In genomic region chr10:24196426-24197039, GRCh38 we compare ENCODE assay signal across 9 cellular contexts. TPM values are rescaled to one million over a fixed set of nuclear protein-coding genes. Genes with fewer than 3 reads are reported as not detected.
DNase-seq lines count a peak whose midpoint lies in the region; ATAC-seq and TF ChIP-seq lines count a peak whose summit lies in the region.
"Had no signal": no experiment of that assay in that cellular context is flagged by ENCODE, and none has a peak within 500 bp of the region (broad histone marks: within the 10 kb centered on the region; RNA-seq: fewer than 3 reads in every experiment).

No MANE protein-coding gene starts in this region.

- H4K20me1 ChIP-seq in OCI-LY3 (ENCODE audit: insufficient read depth, low read length): no peaks in the 10 kb centered on the region

- WGBS in neuronal stem cell (ENCODE audit: extremely low coverage in 2 of 2, insufficient read length in 2 of 2, insufficient replicate concordance in 1 of 2), 2 donors: no CpG with 5 or more reads among the region's 11 CpGs

- no peak overlapping the region for H3K23ac ChIP-seq in neuronal stem cell (ENCODE audit: low read depth, low read length, poor library complexity)

- peak; percentile 80 for ATAC-seq in GM19043 (IDR thresholded peaks at IDR 0.05; ENCODE audit: low read depth, unreplicated experiment)
- peak; percentile 85 for ATAC-seq in HG03432 (IDR thresholded peaks at IDR 0.05; ENCODE audit: unreplicated experiment)
- ATAC-seq in activated T-cell treated with anti-CD3 and anti-CD28 coated beads, Interleukin-2, amount 50 U/mL, for 4 hours: peak; percentile 46 to 70

- H3K27me3 ChIP-seq in OCI-LY3 (ENCODE audit: low read depth, low read length) (no peaks in the 10 kb centered on the region), neuronal stem cell (ENCODE audit: control insufficient read depth in 3 of 3, insufficient read depth in 3 of 3, low read depth in 1 of 3, low read length in 3 of 3) (peaks cover 0 to 4% (median 0%) of the 10 kb centered on the region in 3 experiments), tibial artery (no peaks in the 10 kb centered on the region)

- H3K14ac ChIP-seq in neuronal stem cell (ENCODE audit: low read length): no peak overlapping the region

- H2BK120ac ChIP-seq in neuronal stem cell (ENCODE audit: low read depth, low read length): no peak overlapping the region

- H3K4me1 ChIP-seq in OCI-LY3 (ENCODE audit: low read length) (no peaks in the 10 kb centered on the region), neuronal stem cell (ENCODE audit: control insufficient read depth in 2 of 2, insufficient read depth in 1 of 2, low read depth in 1 of 2, low read length in 2 of 2) (peaks cover 0 to 3% of the 10 kb centered on the region in 2 donors), tibial artery (no peaks in the 10 kb centered on the region)

- H2AK5ac ChIP-seq in neuronal stem cell (ENCODE audit: low read depth, low read length): no peak overlapping the region

- no peak overlapping the region for H4K8ac ChIP-seq in neuronal stem cell (ENCODE audit: low read depth, low read length)

- DNase-seq in CD14-positive monocyte (ENCODE audit: low spot score) (no peak), fibroblast of pulmonary artery (ENCODE audit: low read depth) (peak; percentile 76), neuronal stem cell (ENCODE audit: low spot score) (peak; percentile 80), tibial artery (peak; percentile 72 to 81)
- DNase-seq in activated T-cell treated with anti-CD3 and anti-CD28 coated beads, Interleukin-2, amount 50 U/mL, for 4 hours: peak; percentile 50

- H3K27ac Mint-ChIP-seq in CD14-positive monocyte: no peak overlapping the region
- H3K27ac Mint-ChIP-seq: activated naive CD4-positive, alpha-beta T cell treated with anti-CD3 and anti-CD28 coated beads, Interleukin-2, amount 50 U/mL, for 72 hours had no signal

- no peak overlapping the region for H3K4ac ChIP-seq in neuronal stem cell (ENCODE audit: low read length)

- no peak overlapping the region for H4K91ac ChIP-seq in neuronal stem cell (ENCODE audit: low read depth, low read length, poor library complexity)

- no peak overlapping the region for H3K18ac ChIP-seq in neuronal stem cell (ENCODE audit: low read length)

- peaks cover 0 to 1% (median 0%) of the 10 kb centered on the region in 7 donors for H3K9me3 Mint-ChIP-seq in CD14-positive monocyte
- H3K9me3 Mint-ChIP-seq in activated T-cell treated with anti-CD3 and anti-CD28 coated beads, Interleukin-2, amount 50 U/mL, for 4 hours: no peaks in the 10 kb centered on the region
- H3K9me3 Mint-ChIP-seq: activated naive CD4-positive, alpha-beta T cell treated with anti-CD3 and anti-CD28 coated beads, Interleukin-2, amount 50 U/mL, for 72 hours had no signal

- H3K9ac ChIP-seq in OCI-LY3 (ENCODE audit: low read length) (no peak overlapping the region), neuronal stem cell (ENCODE audit: low read depth, low read length, poor library complexity) (no peak overlapping the region)

- no peak overlapping the region for H3K4me3 ChIP-seq in OCI-LY3 (ENCODE audit: low read length)
- no peak overlapping the region for H3K4me3 ChIP-seq in fibroblast of pulmonary artery (replicated peaks; ENCODE audit: low read depth, low read length)
- no peak overlapping the region for H3K4me3 ChIP-seq in neuronal stem cell (ENCODE audit: low read length in 2 of 2)
- H3K4me3 ChIP-seq in tibial artery: no peak overlapping the region

- no peak overlapping the region for H2BK5ac ChIP-seq in neuronal stem cell (ENCODE audit: low read length)

- H3K36me3 Mint-ChIP-seq in CD14-positive monocyte: no peaks in the 10 kb centered on the region
- H3K36me3 Mint-ChIP-seq in activated T-cell treated with anti-CD3 and anti-CD28 coated beads, Interleukin-2, amount 50 U/mL, for 4 hours (ENCODE audit: insufficient read depth): no peaks in the 10 kb centered on the region
- H3K36me3 Mint-ChIP-seq: activated naive CD4-positive, alpha-beta T cell treated with anti-CD3 and anti-CD28 coated beads, Interleukin-2, amount 50 U/mL, for 72 hours had no signal

- H3K27ac ChIP-seq in OCI-LY3 (ENCODE audit: low read length) (no peak overlapping the region), neuronal stem cell (replicated peaks; ENCODE audit: low read length) (no peak overlapping the region), tibial artery (no peak overlapping the region)

- H2AFZ ChIP-seq in OCI-LY3 (ENCODE audit: low read depth, low read length) (no peak overlapping the region), neuronal stem cell (ENCODE audit: low read length) (no peak overlapping the region)

- no peak overlapping the region for H3K4me3 Mint-ChIP-seq in CD14-positive monocyte
- no peak overlapping the region for H3K4me3 Mint-ChIP-seq in activated T-cell treated with anti-CD3 and anti-CD28 coated beads, Interleukin-2, amount 50 U/mL, for 4 hours

- no peaks in the 10 kb centered on the region for H3K9me3 ChIP-seq in OCI-LY3 (ENCODE audit: insufficient read depth, low read length)
- no peaks in the 10 kb centered on the region for H3K9me3 ChIP-seq in neuronal stem cell (replicated peaks in 1 of 2; ENCODE audit: control insufficient read depth in 2 of 2, insufficient read depth in 1 of 2, low read depth in 1 of 2, low read length in 2 of 2)
- H3K9me3 ChIP-seq in tibial artery: no peaks in the 10 kb centered on the region

- peak; percentile 98 for TF ChIP-seq CTCF in CD14-positive monocyte (IDR thresholded peaks at IDR 0.05)
- peak; percentile 81 for TF ChIP-seq CTCF in OCI-LY3 (IDR thresholded peaks at IDR 0.05; ENCODE audit: low read depth, low read length)
- TF ChIP-seq CTCF in fibroblast of pulmonary artery (IDR thresholded peaks at IDR 0.05; ENCODE audit: low read length, missing control alignments): peak; percentile 98
- TF ChIP-seq CTCF in tibial artery (IDR thresholded peaks at IDR 0.05): peak; percentile 67 to 85

- no peaks in the 10 kb centered on the region for H3K4me1 Mint-ChIP-seq in CD14-positive monocyte
- no peaks in the 10 kb centered on the region for H3K4me1 Mint-ChIP-seq in activated T-cell treated with anti-CD3 and anti-CD28 coated beads, Interleukin-2, amount 50 U/mL, for 4 hours (ENCODE audit: low read depth)

- H3K79me1 ChIP-seq in neuronal stem cell (ENCODE audit: low read depth, low read length): no peaks in the 10 kb centered on the region

- H2BK12ac ChIP-seq in neuronal stem cell (ENCODE audit: low read length): no peak overlapping the region

- H3K27me3 Mint-ChIP-seq in CD14-positive monocyte (ENCODE audit: low read depth in 3 of 3): peaks cover 0 to 9% (median 6%) of the 10 kb centered on the region in 3 donors
- H3K27me3 Mint-ChIP-seq in activated T-cell treated with anti-CD3 and anti-CD28 coated beads, Interleukin-2, amount 50 U/mL, for 4 hours (ENCODE audit: low read depth): peaks cover 7% of the 10 kb centered on the region

- no peaks in the 10 kb centered on the region for H3K79me2 ChIP-seq in OCI-LY3 (ENCODE audit: low read length)

- no peak overlapping the region for H3K4me2 ChIP-seq in OCI-LY3 (ENCODE audit: low read length)
- H3K4me2 ChIP-seq in neuronal stem cell (ENCODE audit: insufficient read depth, low read length, poor library complexity, severe bottlenecking): no peak overlapping the region

- H3K36me3 ChIP-seq in OCI-LY3 (replicated peaks; ENCODE audit: low read depth, low read length): no peaks in the 10 kb centered on the region
- no peaks in the 10 kb centered on the region for H3K36me3 ChIP-seq in neuronal stem cell (replicated peaks in 1 of 2; ENCODE audit: control insufficient read depth in 2 of 2, insufficient read depth in 2 of 2, low read length in 2 of 2)
- H3K36me3 ChIP-seq in tibial artery: no peaks in the 10 kb centered on the region

- intact Hi-C loops in CD14-positive monocyte (cut with micrococcal nuclease): loop anchor here (5.0 to 10.0 kb wide), 3 partner anchors 882 to 1039 kb away; no protein-coding TSS in a partner anchor
- intact Hi-C loops in tibial artery (cut with DNase I; ENCODE audit: low total_unique reads): no loop called here

- H2BK15ac ChIP-seq in neuronal stem cell (ENCODE audit: low read length): no peak overlapping the region

RNA-seq across cellular contexts. Expression of gene KIAA1217, which starts 12.4 kb away (rescaled TPM):
- not detected for polyA plus RNA-seq in CD14-positive monocyte
- total RNA-seq in activated T-cell treated with anti-CD3 and anti-CD28 coated beads, Interleukin-2, amount 50 U/mL, for 4 hours: under 1 TPM; 0.20 to 0.87 (median 0.50) TPM
- polyA plus RNA-seq in neuronal stem cell (2013, experiment 1 of 2): 5.6 TPM
- polyA plus RNA-seq in neuronal stem cell (2013, experiment 2 of 2): 5.9 TPM
